Comparison of ENCODE assay signal across 10 cellular contexts in genomic region chr2:236536727-236537398, GRCh38. TPM values are rescaled to one million over a fixed set of nuclear protein-coding genes. Genes with fewer than 3 reads are reported as not detected.
DNase-seq lines count a peak whose midpoint lies in the region; ATAC-seq and TF ChIP-seq lines count a peak whose summit lies in the region.
"Had no signal": no experiment of that assay in that cellular context is flagged by ENCODE, and none has a peak within 500 bp of the region (broad histone marks: within the 10 kb centered on the region; RNA-seq: fewer than 3 reads in every experiment).

No MANE protein-coding gene starts in this region.

- H3K27me3 ChIP-seq in CD4-positive, alpha-beta memory T cell (ENCODE audit: insufficient read depth, low read length): no peaks in the 10 kb centered on the region
- H3K27me3 ChIP-seq in endodermal cell (ENCODE audit: control insufficient read depth, insufficient read depth, low read length, poor library complexity, severe bottlenecking): no peaks in the 10 kb centered on the region
- H3K27me3 ChIP-seq in smooth muscle cell (ENCODE audit: low read depth): no peaks in the 10 kb centered on the region
- no peaks in the 10 kb centered on the region for H3K27me3 ChIP-seq in tibial nerve
- peaks cover 47% of the 10 kb centered on the region; the same call in 1 of the 2 replicates for H3K27me3 ChIP-seq in PC-9 (ENCODE audit: insufficient read depth, low read depth)

- H3K9ac ChIP-seq in endodermal cell (ENCODE audit: extremely low read depth, low read length, poor library complexity, severe bottlenecking) (no peak overlapping the region), smooth muscle cell (ENCODE audit: low read depth) (no peak overlapping the region)

- H3K4me3 ChIP-seq in CD4-positive, alpha-beta memory T cell (ENCODE audit: low read length in 2 of 2): peak overlapping the region; percentile 71 to 72
- H3K4me3 ChIP-seq in endodermal cell (ENCODE audit: low read length) (no peak overlapping the region), smooth muscle cell (no peak overlapping the region), tibial nerve (no peak overlapping the region), PC-9 (no peak overlapping the region)

- H3K9me2 ChIP-seq in PC-9 (ENCODE audit: insufficient read depth): no peaks in the 10 kb centered on the region

- peaks cover 38 to 69% (median 51%) of the 10 kb centered on the region in 4 donors for H3K4me1 Mint-ChIP-seq in CD4-positive, alpha-beta memory T cell
- H3K4me1 Mint-ChIP-seq in T-helper 17 cell: peaks cover 49% of the 10 kb centered on the region
- H3K4me1 Mint-ChIP-seq in endodermal cell: peaks cover 23% of the 10 kb centered on the region

- H3K36me3 Mint-ChIP-seq in CD4-positive, alpha-beta memory T cell: peaks cover 17 to 29% of the 10 kb centered on the region in 2 donors
- H3K36me3 Mint-ChIP-seq in T-helper 17 cell (ENCODE audit: low read depth) (peaks cover 7% of the 10 kb centered on the region), endodermal cell (ENCODE audit: low read depth) (no peaks in the 10 kb centered on the region)

- no peaks in the 10 kb centered on the region for H3K36me3 ChIP-seq in CD4-positive, alpha-beta memory T cell (ENCODE audit: insufficient read depth, low read length)
- H3K36me3 ChIP-seq in endodermal cell (ENCODE audit: control insufficient read depth, insufficient read depth, low read length): no peaks in the 10 kb centered on the region
- H3K36me3 ChIP-seq in smooth muscle cell (ENCODE audit: low read depth): no peaks in the 10 kb centered on the region
- H3K36me3 ChIP-seq in tibial nerve: no peaks in the 10 kb centered on the region
- H3K36me3 ChIP-seq in PC-9 (ENCODE audit: low read depth): no peaks in the 10 kb centered on the region

- TF ChIP-seq CTCF in endodermal cell (conservative IDR thresholded peaks at IDR 0.05) (peak; percentile 39), smooth muscle cell (IDR thresholded peaks at IDR 0.05; ENCODE audit: borderline replicate concordance, insufficient read depth, poor library complexity, severe bottlenecking) (no peak), tibial nerve (IDR thresholded peaks at IDR 0.05) (no peak), PC-9 (conservative IDR thresholded peaks at IDR 0.05) (no peak)

- TF ChIP-seq EP300 in tibial nerve (IDR thresholded peaks at IDR 0.05): no peak

- intact Hi-C loops in CD4-positive, alpha-beta memory T cell (cut with micrococcal nuclease): loop anchor here (1.0 to 2.0 kb wide), 4 partner anchors 9 to 32 kb away; partner anchors contain the start of gene ACKR3
- intact Hi-C loops in PC-9 (cut with micrococcal nuclease; ENCODE audit: unreplicated experiment): no loop called here

- peak overlapping the region; percentile 90 to 100 (median 97) for H3K27ac Mint-ChIP-seq in CD4-positive, alpha-beta memory T cell
- H3K27ac Mint-ChIP-seq in T-helper 17 cell: peak overlapping the region; percentile 96
- H3K27ac Mint-ChIP-seq in endodermal cell: no peak overlapping the region
- H3K27ac Mint-ChIP-seq: nephron had no signal

- H3K4me3 Mint-ChIP-seq in CD4-positive, alpha-beta memory T cell: peak overlapping the region; percentile 97 to 100 (median 100)
- H3K4me3 Mint-ChIP-seq in T-helper 17 cell (peak overlapping the region; percentile 100), endodermal cell (no peak overlapping the region)
- H3K4me3 Mint-ChIP-seq: nephron had no signal

- H3K27ac ChIP-seq in CD4-positive, alpha-beta memory T cell (ENCODE audit: low read depth, low read length): peak overlapping the region; percentile 69
- no peak overlapping the region for H3K27ac ChIP-seq in endodermal cell (ENCODE audit: low read depth, low read length)
- no peak overlapping the region for H3K27ac ChIP-seq in smooth muscle cell (ENCODE audit: low read depth)
- H3K27ac ChIP-seq in tibial nerve: peak overlapping the region in 1 of 4 donors; percentile 19
- H3K27ac ChIP-seq in PC-9: no peak overlapping the region

- H3K4me1 ChIP-seq in CD4-positive, alpha-beta memory T cell (ENCODE audit: insufficient read depth, low read length): peaks cover 45% of the 10 kb centered on the region
- H3K4me1 ChIP-seq in endodermal cell (ENCODE audit: control insufficient read depth, insufficient read depth, low read length) (peaks cover 13% of the 10 kb centered on the region), smooth muscle cell (ENCODE audit: low read depth) (peaks cover 8% of the 10 kb centered on the region), tibial nerve (peaks cover 0 to 15% (median 5%) of the 10 kb centered on the region in 4 donors), PC-9 (replicated peaks; ENCODE audit: insufficient read depth) (no peaks in the 10 kb centered on the region)

- peak; percentile 56 to 66 (median 58) for DNase-seq in CD4-positive, alpha-beta memory T cell
- DNase-seq in T-helper 17 cell: peak in 2 of 3 donors; percentile 33 to 38
- DNase-seq in endodermal cell: peak; percentile 80
- DNase-seq in NCI-H226: no peak
- DNase-seq in smooth muscle cell (lab: John Stamatoyannopoulos, UW; ENCODE audit: unreplicated experiment): no peak
- DNase-seq in tibial nerve (ENCODE audit: low spot score in 2 of 2): no peak
- DNase-seq in PC-9: no peak
- DNase-seq: AML-193 had no signal

- TF ChIP-seq POLR2A in tibial nerve (IDR thresholded peaks at IDR 0.05): no peak

- no peaks in the 10 kb centered on the region for H3K9me3 ChIP-seq in CD4-positive, alpha-beta memory T cell (ENCODE audit: control insufficient read depth in 1 of 2, low read length in 2 of 2)
- H3K9me3 ChIP-seq in T-helper 17 cell (ENCODE audit: control insufficient read depth, low read length, poor library complexity, severe bottlenecking): no peaks in the 10 kb centered on the region
- H3K9me3 ChIP-seq in endodermal cell (ENCODE audit: control insufficient read depth, low read length): no peaks in the 10 kb centered on the region
- no peaks in the 10 kb centered on the region for H3K9me3 ChIP-seq in smooth muscle cell (replicated peaks; ENCODE audit: low read depth)
- H3K9me3 ChIP-seq in tibial nerve: no peaks in the 10 kb centered on the region
- no peaks in the 10 kb centered on the region for H3K9me3 ChIP-seq in PC-9 (ENCODE audit: insufficient read depth, low read depth)

- H3K27me3 Mint-ChIP-seq in CD4-positive, alpha-beta memory T cell: no peaks in the 10 kb centered on the region
- H3K27me3 Mint-ChIP-seq in T-helper 17 cell (no peaks in the 10 kb centered on the region), endodermal cell (ENCODE audit: insufficient read depth) (peaks cover 14% of the 10 kb centered on the region)

- ATAC-seq in GM21825 (IDR thresholded peaks at IDR 0.05; ENCODE audit: unreplicated experiment) (peak; percentile 53), T-helper 17 cell (peak; percentile 97)

- H3K9me3 Mint-ChIP-seq in CD4-positive, alpha-beta memory T cell: no peaks in the 10 kb centered on the region
- no peaks in the 10 kb centered on the region for H3K9me3 Mint-ChIP-seq in endodermal cell

- H4K20me1 ChIP-seq in smooth muscle cell (ENCODE audit: low read depth): no peaks in the 10 kb centered on the region
- no peaks in the 10 kb centered on the region for H4K20me1 ChIP-seq in PC-9 (ENCODE audit: insufficient read depth)

- 66 to 69% methylated on average over 3 to 6 of the region's 6 CpGs for WGBS in endodermal cell (ENCODE audit: insufficient coverage in 1 of 2, insufficient read length in 1 of 2), 2 experiments
- WGBS in smooth muscle cell (ENCODE audit: low lambda C conversion rate): 85% methylated on average over 6 of the region's 6 CpGs
- WGBS in tibial nerve, 2 donors: 70 to 72% methylated on average over 5 to 6 of the region's 6 CpGs

- no peaks in the 10 kb centered on the region for H3K79me2 ChIP-seq in smooth muscle cell (ENCODE audit: low read depth)
- H3K79me2 ChIP-seq in PC-9 (ENCODE audit: low read depth): no peaks in the 10 kb centered on the region

- no peaks in the 10 kb centered on the region for H3F3A ChIP-seq in smooth muscle cell (ENCODE audit: low read depth)
- no peaks in the 10 kb centered on the region for H3F3A ChIP-seq in PC-9 (ENCODE audit: insufficient read depth, low read depth)

- POLR2A ChIA-PET in CD4-positive, alpha-beta memory T cell (lab: Charles Lee; ENCODE audit: partially characterized antibody): interaction anchor here (0.5 to 5.1 kb wide), 8 partner anchors 7 to 549 kb away, joined by 3 to 93 read pairs (median 14); partner anchors contain the start of genes ACKR3 and COPS8
- POLR2A ChIA-PET in PC-9 (lab: Charles Lee; ENCODE audit: unreplicated experiment): no interaction called here

- no peak overlapping the region for H2AFZ ChIP-seq in smooth muscle cell (ENCODE audit: low read depth)
- no peak overlapping the region for H2AFZ ChIP-seq in PC-9

- CTCF ChIA-PET in CD4-positive, alpha-beta memory T cell (lab: Charles Lee; ENCODE audit: partially characterized antibody): interaction anchor here (1.0 to 4.8 kb wide), 9 partner anchors 9 to 51 kb away, joined by 3 to 52 read pairs (median 7); partner anchors contain the start of gene ACKR3
- CTCF ChIA-PET in PC-9 (lab: Charles Lee): no interaction called here

- no TSS peak for BruUV-seq in PC-9 (replicated peaks; lab: Mats Ljungman, UMichigan)

- H3K4me2 ChIP-seq in smooth muscle cell: no peak overlapping the region
- H3K4me2 ChIP-seq in PC-9: no peak overlapping the region

RNA-seq across cellular contexts. Expression of gene ACKR3, which starts 32.8 kb away (rescaled TPM):
- 1 to 10 TPM; 4.2 TPM for total RNA-seq in CD4-positive, alpha-beta memory T cell
- 1 to 10 TPM; 3.7 to 4.5 TPM for polyA plus RNA-seq in CD4-positive, alpha-beta memory T cell
- total RNA-seq in T-helper 17 cell (1 to 10 TPM; 1.3 to 2.3 TPM), endodermal cell (100 to 1,000 TPM in 1 of 2 donors, 10 to 100 TPM in 1; 76.9 to 110 TPM), smooth muscle cell (63.0 and 72.5 TPM in 2 replicates), tibial nerve (10 to 100 TPM; 32.4 to 88.7 (median 55.0) TPM), PC-9 (2021) (19.6 and 20.3 TPM in 2 replicates)
- 53.8 TPM for polyA plus RNA-seq in endodermal cell (2013, experiment 1 of 2)
- 66.2 TPM for polyA plus RNA-seq in endodermal cell (2013, experiment 2 of 2)
- 44.6 and 72.5 TPM in 2 replicates for polyA plus RNA-seq in smooth muscle cell

Comparison
In these comparisons a context has a peak if more than half of its experiments do, and no peak if none do; other contexts are left out.
1. DNase-seq: peak in CD4-positive, alpha-beta memory T cell (5 of 5), T-helper 17 cell (2 of 3) and endodermal cell (single experiment); none in NCI-H226 (single experiment), smooth muscle cell (single experiment), tibial nerve (0 of 2) and PC-9 (0 of 2).
2. H3K4me3 ChIP-seq: peak in CD4-positive, alpha-beta memory T cell (2 of 2); none in endodermal cell (single experiment), smooth muscle cell (single experiment), tibial nerve (0 of 4) and PC-9 (single experiment).